Comparison of ENCODE assay signal across 12 cellular contexts in the genomic region with DNA sequence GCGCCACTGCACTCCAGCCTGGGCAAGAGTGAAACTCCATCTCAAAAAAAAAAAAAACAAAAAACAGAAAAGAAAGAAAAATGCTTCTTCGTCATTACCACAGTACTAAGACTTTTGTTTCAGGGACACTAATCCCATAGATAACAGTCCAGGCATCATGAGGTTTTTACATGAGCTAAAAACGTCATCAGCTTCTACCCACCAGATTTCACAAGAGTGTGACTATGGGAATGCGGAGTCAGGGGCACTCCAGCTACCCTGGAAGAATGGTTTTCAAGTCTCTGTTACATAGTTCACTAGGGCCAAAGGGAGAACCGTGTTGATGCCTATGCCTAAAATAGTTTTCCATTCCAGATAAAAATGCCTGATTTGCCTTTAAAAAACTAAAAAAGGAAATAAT. TPM values are rescaled to one million over a fixed set of nuclear protein-coding genes. Genes with fewer than 3 reads are reported as not detected.
A peak's percentile ranks its signal among the peaks of the same experiment; 100 is the strongest.
DNase-seq lines count a peak whose midpoint lies in the region; ATAC-seq and TF ChIP-seq lines count a peak whose summit lies in the region.
"Had no signal": no experiment of that assay in that cellular context is flagged by ENCODE, and none has a peak within 500 bp of the region (broad histone marks: within the 10 kb centered on the region; RNA-seq: fewer than 3 reads in every experiment).

No MANE protein-coding gene starts in this region.

- intact Hi-C loops in esophagus muscularis mucosa (cut with DNase I) = no loop called here
- intact Hi-C loops in psoas muscle (cut with DNase I) = no loop called here

- TF ChIP-seq POLR2A in esophagus muscularis mucosa (IDR thresholded peaks at IDR 0.05; ENCODE audit: low read depth) = no peak

- DNase-seq in CD1c-positive myeloid dendritic cell (ENCODE audit: extremely low spot score) (peak; percentile 83), OCI-M1 (lab: John Stamatoyannopoulos, UW) (peak; percentile 34), esophagus muscularis mucosa (ENCODE audit: extremely low spot score) (no peak), psoas muscle (no peak), hippocampal formation (lab: John Stamatoyannopoulos, UW) (no peak), anterior cingulate cortex (lab: John Stamatoyannopoulos, UW) (no peak), NCI-H524 treated with DMSO at 0.1 percent for 48 hours (lab: John Stamatoyannopoulos, UW) (no peak)
- DNase-seq: activated T-cell treated with anti-CD3 and anti-CD28 coated beads for 4 hours; NCI-H1694; nucleus accumbens; stimulated activated CD4-positive, alpha-beta T cell treated with anti-CD3 and anti-CD28 coated beads, Interleukin-4, amount 100 ng/mL, for 4 hours had no signal

- H3K36me3 ChIP-seq in esophagus muscularis mucosa (peaks cover 0 to 5% (median under 1%) of the 10 kb centered on the region in 4 donors), psoas muscle (ENCODE audit: insufficient read depth in 1 of 2, low read depth in 1 of 2) (no peaks in the 10 kb centered on the region)

- H3K27me3 ChIP-seq in esophagus muscularis mucosa = no peaks in the 10 kb centered on the region
- no peaks in the 10 kb centered on the region for H3K27me3 ChIP-seq in psoas muscle (ENCODE audit: insufficient read depth in 3 of 3, low read length in 2 of 3)

- H3K4me3 ChIP-seq in esophagus muscularis mucosa (no peak overlapping the region), psoas muscle (no peak overlapping the region)

- H3K9me3 ChIP-seq in esophagus muscularis mucosa (no peaks in the 10 kb centered on the region), psoas muscle (no peaks in the 10 kb centered on the region)

- TF ChIP-seq CTCF in esophagus muscularis mucosa (IDR thresholded peaks at IDR 0.05) (no peak), psoas muscle (IDR thresholded peaks at IDR 0.05) (no peak)

- WGBS in esophagus muscularis mucosa = 72% methylated on average over 5 of the region's 5 CpGs
- 66 to 78% (median 67%) methylated on average over 5 of the region's 5 CpGs for WGBS in psoas muscle, 3 donors

- peak overlapping the region; percentile 41 to 67 (median 58) for H3K27ac ChIP-seq in esophagus muscularis mucosa (replicated peaks in 1 of 4)
- peak overlapping the region; percentile 16 for H3K27ac ChIP-seq in psoas muscle

- peaks cover 43 to 54% (median 48%) of the 10 kb centered on the region in 4 donors for H3K4me1 ChIP-seq in esophagus muscularis mucosa
- H3K4me1 ChIP-seq in psoas muscle = peaks cover 4% of the 10 kb centered on the region

- ATAC-seq in psoas muscle = no peak
- no peak for ATAC-seq in GM21786 (IDR thresholded peaks at IDR 0.05; ENCODE audit: unreplicated experiment)

- no peak for TF ChIP-seq EP300 in esophagus muscularis mucosa (IDR thresholded peaks at IDR 0.05)

RNA-seq across cellular contexts. Expression of gene RAB20, which starts 33.2 kb away (rescaled TPM):
- total RNA-seq in esophagus muscularis mucosa (10 to 100 TPM; 10.9 to 40.6 (median 15.4) TPM), psoas muscle (1 to 10 TPM; 2.3 to 6.8 (median 3.0) TPM)
- 10 to 100 TPM in 1 of 3 donors, 1 to 10 TPM in 2; 1.2 to 20.5 (median 2.7) TPM for polyA plus RNA-seq in psoas muscle

Comparison
In these comparisons a context has a peak if more than half of its experiments do, and no peak if none do; other contexts are left out.
1. DNase-seq: peak in CD1c-positive myeloid dendritic cell (single experiment) and OCI-M1 (single experiment); none in esophagus muscularis mucosa (single experiment), psoas muscle (0 of 2), hippocampal formation (0 of 2), anterior cingulate cortex (0 of 58) and NCI-H524 treated with DMSO at 0.1 percent for 48 hours (single experiment).